Comparison of ENCODE assay signal across 8 cellular contexts in the genomic region with DNA sequence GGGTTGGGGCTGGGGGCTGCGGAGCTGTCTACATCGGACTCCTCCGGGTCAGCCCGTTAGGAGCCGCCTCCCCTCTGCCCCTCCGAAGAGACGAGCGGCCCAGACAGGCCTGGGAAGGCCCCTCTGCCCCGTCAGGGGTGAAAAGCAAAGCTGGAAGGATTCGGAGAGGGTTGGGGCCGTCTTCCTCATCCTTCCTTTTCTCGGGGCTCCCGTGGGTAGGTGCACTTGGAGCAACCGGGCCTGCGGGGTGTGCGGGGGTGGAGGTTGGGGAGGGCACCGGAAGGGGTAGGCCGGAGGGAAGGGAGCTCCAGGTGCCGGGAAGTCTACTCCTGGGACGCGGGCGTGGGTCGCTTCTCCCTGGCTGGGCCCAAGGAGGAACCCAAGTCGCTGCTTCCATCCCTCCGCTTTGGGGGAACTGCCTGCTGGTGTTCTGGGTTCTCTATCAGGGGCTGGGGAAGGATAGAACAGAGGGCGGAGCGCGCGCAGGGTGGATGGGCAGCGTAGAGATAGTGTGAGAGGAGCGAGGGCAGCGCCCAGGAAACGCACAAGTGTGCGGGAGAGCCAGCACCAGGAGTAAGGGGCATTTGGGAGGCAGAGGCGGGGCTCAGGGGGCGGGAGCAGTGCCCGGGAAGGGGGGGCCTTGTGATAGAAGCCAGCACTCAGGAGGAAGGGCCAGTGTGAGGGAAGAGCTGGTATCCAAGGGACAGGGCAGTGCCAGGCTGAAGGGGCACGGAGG. TPM values are rescaled to one million over a fixed set of nuclear protein-coding genes. Genes with fewer than 3 reads are reported as not detected.
DNase-seq lines count a peak whose midpoint lies in the region; ATAC-seq and TF ChIP-seq lines count a peak whose summit lies in the region.

No MANE protein-coding gene starts in this region.

- POLR2A ChIA-PET in AG04450 (lab: Yijun Ruan, JAX) = interaction anchor here (0.6 to 1.3 kb wide), 6 partner anchors 11 to 1648 kb away, joined by 3 to 7 read pairs (median 4); no protein-coding TSS in a partner anchor

- H3K4me1 ChIP-seq in HUES6 (ENCODE audit: control insufficient read depth, insufficient read depth, low read length) (peaks cover 20% of the 10 kb centered on the region), RWPE2 (ENCODE audit: insufficient read depth, poor library complexity, severe bottlenecking) (peaks cover 8% of the 10 kb centered on the region), right cardiac atrium (ENCODE audit: control insufficient read depth, insufficient read depth, low read length) (peaks cover 10% of the 10 kb centered on the region), rectal smooth muscle tissue (ENCODE audit: control insufficient read depth, insufficient read depth, low read length) (peaks cover 7% of the 10 kb centered on the region)

- peak overlapping the region; percentile 75 for H3K9ac ChIP-seq in HUES6 (ENCODE audit: low read length)
- peak overlapping the region; percentile 77 for H3K9ac ChIP-seq in rectal smooth muscle tissue (ENCODE audit: low read length)

- H3K36me3 ChIP-seq in HUES6 (ENCODE audit: control insufficient read depth, insufficient read depth, low read length) (peaks cover 38% of the 10 kb centered on the region), RWPE2 (ENCODE audit: low read depth) (peaks cover 28% of the 10 kb centered on the region), rectal smooth muscle tissue (ENCODE audit: control insufficient read depth, insufficient read depth, low read length) (peaks cover 8% of the 10 kb centered on the region)

- peak overlapping the region; percentile 73 for H3K27ac ChIP-seq in AG04450 (ENCODE audit: low read depth, low read length)
- H3K27ac ChIP-seq in HUES6 (ENCODE audit: low read depth, low read length) = peak overlapping the region; percentile 36; the same call in 1 of the 2 replicates
- H3K27ac ChIP-seq in RWPE2 (ENCODE audit: poor library complexity, severe bottlenecking) = peak overlapping the region; percentile 94
- peak overlapping the region; percentile 95 for H3K27ac ChIP-seq in right cardiac atrium (ENCODE audit: low read length)
- H3K27ac ChIP-seq in rectal smooth muscle tissue (ENCODE audit: low read depth, low read length) = peak overlapping the region; percentile 99

- intact Hi-C loops in right cardiac atrium (cut with DNase I) = loop anchor here in 1 of 4 donors (2.0 kb wide), 1 partner anchor 47 kb away; a partner anchor contains a TSS

- ATAC-seq in RWPE2 (ENCODE audit: low read depth) = peak; percentile 32
- peak; percentile 51 to 62 for ATAC-seq in right cardiac atrium
- ATAC-seq in HG03159 (IDR thresholded peaks at IDR 0.05; ENCODE audit: unreplicated experiment) = no peak

- no peaks in the 10 kb centered on the region for H3K27me3 ChIP-seq in AG04450 (ENCODE audit: control insufficient read depth, insufficient read depth, low read length)
- H3K27me3 ChIP-seq in HUES6 (ENCODE audit: control insufficient read depth, insufficient read depth, low read length) = peaks cover 14% of the 10 kb centered on the region
- no peaks in the 10 kb centered on the region for H3K27me3 ChIP-seq in RWPE2 (ENCODE audit: insufficient read depth, poor library complexity, severe bottlenecking)
- H3K27me3 ChIP-seq in right cardiac atrium (ENCODE audit: control insufficient read depth, insufficient read depth) = no peaks in the 10 kb centered on the region
- H3K27me3 ChIP-seq in rectal smooth muscle tissue (ENCODE audit: control insufficient read depth, insufficient read depth, low read length) = no peaks in the 10 kb centered on the region

- under 1% methylated on average over 38 of the region's 38 CpGs for WGBS in right cardiac atrium

- CTCF ChIA-PET in AG04450 (lab: Charles Lee) = interaction anchor here (0.6 to 1.8 kb wide), 3 partner anchors 8 to 464 kb away, joined by 6 to 12 read pairs (median 6); no protein-coding TSS in a partner anchor

- TF ChIP-seq POLR2A in GM18526 (IDR thresholded peaks at IDR 0.05; ENCODE audit: extremely low read depth, insufficient read length) = peak; percentile 21

- TF ChIP-seq CTCF in AG04450 (IDR thresholded peaks at IDR 0.05; ENCODE audit: low read depth, low read length) (no peak), RWPE2 (IDR thresholded peaks at IDR 0.05; ENCODE audit: poor library complexity, severe bottlenecking) (no peak)

- DNase-seq in AG04450 (ENCODE audit: low read depth, low spot score) (no peak), RWPE2 (ENCODE audit: low spot score) (peak; percentile 82), amniotic stem cell (lab: John Stamatoyannopoulos, UW) (peak; percentile 68), right cardiac atrium (peak; percentile 79 to 90 (median 88))

- no peaks in the 10 kb centered on the region for H3K9me3 ChIP-seq in AG04450 (ENCODE audit: control insufficient read depth, insufficient read depth, low read length)
- H3K9me3 ChIP-seq in HUES6 (ENCODE audit: control insufficient read depth, insufficient read depth, low read depth, low read length) = no peaks in the 10 kb centered on the region
- H3K9me3 ChIP-seq in RWPE2 (ENCODE audit: severe bottlenecking) = no peaks in the 10 kb centered on the region
- no peaks in the 10 kb centered on the region for H3K9me3 ChIP-seq in right cardiac atrium (ENCODE audit: control insufficient read depth, low read length)

- H3K4me3 ChIP-seq in AG04450 (ENCODE audit: low read depth, low read length) (peak overlapping the region; percentile 81), HUES6 (ENCODE audit: low read depth, low read length) (peak overlapping the region; percentile 71), RWPE2 (ENCODE audit: severe bottlenecking) (peak overlapping the region; percentile 88), right cardiac atrium (ENCODE audit: low read length) (peak overlapping the region; percentile 81), rectal smooth muscle tissue (ENCODE audit: low read length) (peak overlapping the region; percentile 91)

RNA-seq across cellular contexts. Expression of a gene that starts 0.6 kb away (rescaled TPM):
- polyA plus RNA-seq in AG04450 (2011; rRNA removed) (81.2 and 94.4 TPM in 2 replicates), right cardiac atrium (37.6 TPM)
- polyA minus RNA-seq in AG04450 (2011; rRNA and poly(A)+ RNA removed) = 36.9 and 42.9 TPM in 2 replicates
- total RNA-seq in right cardiac atrium = 10 to 100 TPM; 24.4 to 32.9 (median 30.1) TPM

RNA-seq across cellular contexts. Expression of a gene that starts 0.7 kb away (rescaled TPM):
- polyA plus RNA-seq in AG04450 (2011; rRNA removed) = 1.7 and 2.1 TPM in 2 replicates
- polyA minus RNA-seq in AG04450 (2011; rRNA and poly(A)+ RNA removed) = 6.6 and 7.0 TPM in 2 replicates
- total RNA-seq in right cardiac atrium = 1 to 10 TPM; 2.0 to 4.9 (median 3.6) TPM
- polyA plus RNA-seq in right cardiac atrium = 2.7 TPM

RNA-seq across cellular contexts. Expression of a gene that starts 15.9 kb away (rescaled TPM):
- polyA plus RNA-seq in AG04450 (2011; rRNA removed) = 0.06 TPM in 1 of 2 replicates, not detected in the other
- not detected in 2 replicates for polyA minus RNA-seq in AG04450 (2011; rRNA and poly(A)+ RNA removed)
- under 1 TPM; 0.23 to 0.47 (median 0.29) TPM for total RNA-seq in right cardiac atrium
- polyA plus RNA-seq in right cardiac atrium = 0.34 TPM

RNA-seq across cellular contexts. Expression of a gene that starts 17.8 kb away (rescaled TPM):
- polyA plus RNA-seq in AG04450 (2011; rRNA removed) (0.11 and 0.12 TPM in 2 replicates), right cardiac atrium (12.1 TPM)
- 0.09 and 0.14 TPM in 2 replicates for polyA minus RNA-seq in AG04450 (2011; rRNA and poly(A)+ RNA removed)
- 10 to 100 TPM in 3 of 4 donors, 1 to 10 TPM in 1; 8.6 to 11.3 (median 10.4) TPM for total RNA-seq in right cardiac atrium

RNA-seq across cellular contexts. Expression of a gene that starts 24.7 kb away (rescaled TPM):
- polyA plus RNA-seq in AG04450 (2011; rRNA removed) = 8.5 and 9.3 TPM in 2 replicates
- polyA minus RNA-seq in AG04450 (2011; rRNA and poly(A)+ RNA removed) = 13.3 and 13.7 TPM in 2 replicates
- total RNA-seq in right cardiac atrium = 10 to 100 TPM; 26.5 to 41.1 (median 33.6) TPM
- polyA plus RNA-seq in right cardiac atrium = 34.3 TPM

Comparison
In these comparisons a context has a peak if more than half of its experiments do, and no peak if none do; other contexts are left out.
1. H3K27ac ChIP-seq: peak in every context shown above with its lines; median percentile 99 in rectal smooth muscle tissue; 95 in right cardiac atrium; 94 in RWPE2; 73 in AG04450; 36 in HUES6.